In genomic region chr4:122759639-122760310, GRCh38 we compare ENCODE assay signal across 15 cellular contexts. TPM values are rescaled to one million over a fixed set of nuclear protein-coding genes. Genes with fewer than 3 reads are reported as not detected.
A peak's percentile ranks its signal among the peaks of the same experiment; 100 is the strongest.
DNase-seq lines count a peak whose midpoint lies in the region; ATAC-seq and TF ChIP-seq lines count a peak whose summit lies in the region.
"Had no signal": no experiment of that assay in that cellular context is flagged by ENCODE, and none has a peak within 500 bp of the region (broad histone marks: within the 10 kb centered on the region; RNA-seq: fewer than 3 reads in every experiment).

No MANE protein-coding gene starts in this region.

- no peaks in the 10 kb centered on the region for H3F3A ChIP-seq in PC-9 (ENCODE audit: insufficient read depth, low read depth)

- H3K4me2 ChIP-seq in PC-9, result no peak overlapping the region

- H3K36me3 Mint-ChIP-seq in activated CD4-positive, alpha-beta T cell treated with anti-CD3 and anti-CD28 coated beads, Interleukin-2, amount 10 ng/mL, durations not matched to agents 7 days and 5 days (ENCODE audit: low read depth), result no peaks in the 10 kb centered on the region
- H3K36me3 Mint-ChIP-seq in progenitor cell of endocrine pancreas (ENCODE audit: insufficient read depth), result no peaks in the 10 kb centered on the region
- no peaks in the 10 kb centered on the region for H3K36me3 Mint-ChIP-seq in Caco-2 (ENCODE audit: insufficient read depth, unreplicated experiment)
- H3K36me3 Mint-ChIP-seq: activated naive CD4-positive, alpha-beta T cell treated with anti-CD3 and anti-CD28 coated beads, Interleukin-2, amount 10 ng/mL, durations not matched to agents 7 days and 5 days had no signal

- H3K79me2 ChIP-seq in PC-9 (ENCODE audit: low read depth), result no peaks in the 10 kb centered on the region

- peak overlapping the region; percentile 19 for H3K27ac Mint-ChIP-seq in activated CD4-positive, alpha-beta T cell treated with anti-CD3 and anti-CD28 coated beads, Interleukin-2, amount 10 ng/mL, durations not matched to agents 7 days and 5 days
- H3K27ac Mint-ChIP-seq in progenitor cell of endocrine pancreas, result no peak overlapping the region
- H3K27ac Mint-ChIP-seq in Caco-2 (ENCODE audit: unreplicated experiment), result no peak overlapping the region
- H3K27ac Mint-ChIP-seq: activated naive CD4-positive, alpha-beta T cell treated with anti-CD3 and anti-CD28 coated beads, Interleukin-2, amount 10 ng/mL, durations not matched to agents 7 days and 5 days; dendritic cell treated with granulocyte-macrophage colony-stimulating factor and Interleukin-4, amounts not matched to agents 40 ng/mL and 50 ng/mL, for 4 days had no signal

- no peak for TF ChIP-seq EP300 in gastroesophageal sphincter (IDR thresholded peaks at IDR 0.05)

- peaks cover 12% of the 10 kb centered on the region for H3K27me3 Mint-ChIP-seq in activated CD4-positive, alpha-beta T cell treated with anti-CD3 and anti-CD28 coated beads, Interleukin-2, amount 10 ng/mL, durations not matched to agents 7 days and 5 days
- H3K27me3 Mint-ChIP-seq in progenitor cell of endocrine pancreas (no peaks in the 10 kb centered on the region), Caco-2 (ENCODE audit: insufficient read depth, unreplicated experiment) (no peaks in the 10 kb centered on the region)

- no peaks in the 10 kb centered on the region for H3K36me3 ChIP-seq in PC-9 (ENCODE audit: low read depth)
- no peaks in the 10 kb centered on the region for H3K36me3 ChIP-seq in gastroesophageal sphincter
- H3K36me3 ChIP-seq in Caco-2 (ENCODE audit: control insufficient read depth, insufficient read depth, low read length), result no peaks in the 10 kb centered on the region
- H3K36me3 ChIP-seq: heart right ventricle had no signal

- no peaks in the 10 kb centered on the region for H3K9me3 Mint-ChIP-seq in activated CD4-positive, alpha-beta T cell treated with anti-CD3 and anti-CD28 coated beads, Interleukin-2, amount 10 ng/mL, durations not matched to agents 7 days and 5 days
- H3K9me3 Mint-ChIP-seq in progenitor cell of endocrine pancreas (ENCODE audit: low read depth) (no peaks in the 10 kb centered on the region), Caco-2 (ENCODE audit: unreplicated experiment) (no peaks in the 10 kb centered on the region)
- H3K9me3 Mint-ChIP-seq: activated naive CD4-positive, alpha-beta T cell treated with anti-CD3 and anti-CD28 coated beads, Interleukin-2, amount 10 ng/mL, durations not matched to agents 7 days and 5 days; dendritic cell treated with granulocyte-macrophage colony-stimulating factor and Interleukin-4, amounts not matched to agents 40 ng/mL and 50 ng/mL, for 4 days had no signal

- no peak overlapping the region for H3K4me3 Mint-ChIP-seq in activated CD4-positive, alpha-beta T cell treated with anti-CD3 and anti-CD28 coated beads, Interleukin-2, amount 10 ng/mL, durations not matched to agents 7 days and 5 days
- H3K4me3 Mint-ChIP-seq in progenitor cell of endocrine pancreas (ENCODE audit: low read depth) (no peak overlapping the region), Caco-2 (ENCODE audit: unreplicated experiment) (no peak overlapping the region)
- H3K4me3 Mint-ChIP-seq: activated naive CD4-positive, alpha-beta T cell treated with anti-CD3 and anti-CD28 coated beads, Interleukin-2, amount 10 ng/mL, durations not matched to agents 7 days and 5 days; dendritic cell treated with granulocyte-macrophage colony-stimulating factor and Interleukin-4, amounts not matched to agents 40 ng/mL and 50 ng/mL, for 4 days had no signal

- peaks cover 34% of the 10 kb centered on the region for H3K4me1 Mint-ChIP-seq in activated CD4-positive, alpha-beta T cell treated with anti-CD3 and anti-CD28 coated beads, Interleukin-2, amount 10 ng/mL, durations not matched to agents 7 days and 5 days
- H3K4me1 Mint-ChIP-seq in progenitor cell of endocrine pancreas (ENCODE audit: low read depth) (no peaks in the 10 kb centered on the region), Caco-2 (ENCODE audit: low read depth, unreplicated experiment) (peaks cover 11% of the 10 kb centered on the region)

- intact Hi-C loops in PC-9 (cut with micrococcal nuclease; ENCODE audit: unreplicated experiment), result no loop called here
- intact Hi-C loops in Caco-2 (cut with micrococcal nuclease; ENCODE audit: unreplicated experiment), result loop anchor here (2.0 kb wide), 1 partner anchor 163 kb away; the partner anchor contains the start of gene NUDT6

- POLR2A ChIA-PET in activated CD4-positive, alpha-beta T cell treated with anti-CD3 and anti-CD28 coated beads, Interleukin-2, amount 10 ng/mL, durations not matched to agents 7 days and 5 days (lab: Charles Lee), result no interaction called here
- POLR2A ChIA-PET in PC-9 (lab: Charles Lee; ENCODE audit: unreplicated experiment), result interaction anchor here (0.5 kb wide), 1 partner anchor 192 kb away, joined by 5 read pairs; no protein-coding TSS in a partner anchor
- POLR2A ChIA-PET in Caco-2 (lab: Charles Lee), result no interaction called here

- H3K4me1 ChIP-seq in PC-9 (replicated peaks; ENCODE audit: insufficient read depth) (0 out of 2 replicates have a peak, but pooled peaks cover 8% of the 10 kb centered on the region), gastroesophageal sphincter (no peaks in the 10 kb centered on the region), Caco-2 (0 out of 2 replicates have a peak, but pooled peaks cover 9% of the 10 kb centered on the region)

- peak; percentile 59; the same call in 1 of the 2 replicates for TF ChIP-seq CTCF in PC-9 (conservative IDR thresholded peaks at IDR 0.05)
- peak; percentile 34 for TF ChIP-seq CTCF in progenitor cell of endocrine pancreas (IDR thresholded peaks at IDR 0.05; ENCODE audit: unreplicated experiment)
- no peak for TF ChIP-seq CTCF in gastroesophageal sphincter (IDR thresholded peaks at IDR 0.05)
- TF ChIP-seq CTCF in Caco-2 (IDR thresholded peaks at IDR 0.05; ENCODE audit: insufficient read depth in 1 of 2, low read depth in 1 of 2, low read length in 1 of 2, severe bottlenecking in 1 of 2, unreplicated experiment in 1 of 2), result peak in 1 of 2 experiments; percentile 26

- no peaks in the 10 kb centered on the region for H4K20me1 ChIP-seq in PC-9 (ENCODE audit: insufficient read depth)

- H3K4me3 ChIP-seq in PC-9 (no peak overlapping the region), gastroesophageal sphincter (no peak overlapping the region), Caco-2 (ENCODE audit: low read depth, low read length) (no peak overlapping the region)
- H3K4me3 ChIP-seq: heart right ventricle had no signal

- WGBS in gastroesophageal sphincter (ENCODE audit: low coverage in 1 of 2), 2 donors, result 63 to 67% methylated on average over 3 of the region's 3 CpGs

- H2AFZ ChIP-seq in PC-9, result no peak overlapping the region

- H3K9me3 ChIP-seq in PC-9 (ENCODE audit: insufficient read depth, low read depth) (no peaks in the 10 kb centered on the region), gastroesophageal sphincter (no peaks in the 10 kb centered on the region), Caco-2 (no peaks in the 10 kb centered on the region)
- H3K9me3 ChIP-seq: heart right ventricle had no signal

- DNase-seq in activated CD4-positive, alpha-beta T cell treated with anti-CD3 and anti-CD28 coated beads, Interleukin-2, amount 10 ng/mL, durations not matched to agents 7 days and 5 days, result no peak
- no peak for DNase-seq in activated CD4-positive, alpha-beta T cell treated with anti-CD3 and anti-CD28 coated beads, Interleukin-2, amount 50 U/mL, for 4 hours
- DNase-seq in PC-9, result no peak
- peak; percentile 36 for DNase-seq in dermis blood vessel endothelial cell
- no peak for DNase-seq in progenitor cell of endocrine pancreas (ENCODE audit: low spot score, unreplicated experiment)
- DNase-seq in Caco-2, result no peak
- DNase-seq: activated naive CD4-positive, alpha-beta T cell treated with anti-CD3 and anti-CD28 coated beads, Interleukin-2, amount 10 ng/mL, durations not matched to agents 7 days and 5 days; C1 segment of cervical spinal cord; heart right ventricle; NCI-H1417 treated with DMSO at 0.1 percent for 48 hours; NK-92 treated with Interleukin-12 subunit alpha and Interleukin-12 subunit beta, amount 100 ng/mL, for 24 hours; T-helper 1 cell had no signal

- CTCF ChIA-PET in activated CD4-positive, alpha-beta T cell treated with anti-CD3 and anti-CD28 coated beads, Interleukin-2, amount 10 ng/mL, durations not matched to agents 7 days and 5 days (lab: Charles Lee), result no interaction called here
- CTCF ChIA-PET in PC-9 (lab: Charles Lee) (interaction anchor here (1.1 to 2.3 kb wide), 2 partner anchors 24 to 154 kb away, joined by 3 to 6 read pairs; no protein-coding TSS in a partner anchor), Caco-2 (lab: Charles Lee) (no interaction called here)

- BruUV-seq in PC-9 (replicated peaks; lab: Mats Ljungman, UMichigan) (no TSS peak), Caco-2 (replicated peaks; lab: Mats Ljungman, UMichigan) (no TSS peak)

- no peaks in the 10 kb centered on the region for H3K9me2 ChIP-seq in PC-9 (ENCODE audit: insufficient read depth)

- TF ChIP-seq POLR2A in gastroesophageal sphincter (IDR thresholded peaks at IDR 0.05), result no peak

- H3K27me3 ChIP-seq in PC-9 (ENCODE audit: insufficient read depth, low read depth) (no peaks in the 10 kb centered on the region), gastroesophageal sphincter (no peaks in the 10 kb centered on the region), Caco-2 (replicated peaks; ENCODE audit: control insufficient read depth, insufficient read depth, low read length) (no peaks in the 10 kb centered on the region)

- ATAC-seq in gastroesophageal sphincter (no peak), GM19395 (IDR thresholded peaks at IDR 0.05; ENCODE audit: unreplicated experiment) (no peak)
- ATAC-seq: heart right ventricle had no signal

- H3K27ac ChIP-seq in PC-9, result no peak overlapping the region
- H3K27ac ChIP-seq in gastroesophageal sphincter, result no peak overlapping the region
- H3K27ac ChIP-seq: heart right ventricle had no signal

RNA-seq across cellular contexts. Expression of gene BBS12, which starts 27.3 kb away (rescaled TPM):
- total RNA-seq in activated CD4-positive, alpha-beta T cell treated with anti-CD3 and anti-CD28 coated beads, Interleukin-2, amount 10 ng/mL, durations not matched to agents 7 days and 5 days, result 1 to 10 TPM; 1.7 to 2.1 TPM
- total RNA-seq in PC-9 (2021), result 2.9 and 4.9 TPM in 2 replicates
- total RNA-seq in dermis blood vessel endothelial cell, result 5.2 and 6.0 TPM in 2 replicates
- total RNA-seq in progenitor cell of endocrine pancreas, result 4.6 and 4.9 TPM in 2 replicates
- total RNA-seq in gastroesophageal sphincter, result 1 to 10 TPM; 4.7 to 7.3 (median 5.9) TPM
- total RNA-seq in Caco-2 (2022), result 2.6 and 2.7 TPM in 2 replicates

Comparison
In these comparisons a context has a peak if more than half of its experiments do, and no peak if none do; other contexts are left out.
1. CTCF ChIP-seq: peak in PC-9 (single experiment) and progenitor cell of endocrine pancreas (single experiment); none in gastroesophageal sphincter (0 of 4).